In the genomic region with DNA sequence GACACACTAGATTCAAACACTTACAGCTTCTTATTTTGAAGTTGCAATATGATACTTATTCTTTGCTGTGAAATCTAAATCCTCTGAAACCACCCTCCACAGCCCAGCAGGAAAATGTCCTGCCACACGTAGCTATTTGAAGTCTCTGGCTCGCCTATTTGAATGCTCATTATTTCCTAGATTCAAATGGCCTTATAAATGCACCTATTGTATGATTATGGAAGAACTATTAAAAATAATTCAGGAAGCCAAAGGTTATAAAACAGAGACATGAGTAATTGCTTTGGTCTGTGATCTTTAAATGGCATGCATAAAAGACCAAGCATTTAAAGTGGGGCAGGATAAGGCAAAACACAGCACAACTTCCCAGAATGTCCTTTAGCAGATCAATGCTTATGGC, we compare ENCODE assay signal across 17 cellular contexts. TPM values are rescaled to one million over a fixed set of nuclear protein-coding genes. Genes with fewer than 3 reads are reported as not detected.
A peak's percentile ranks its signal among the peaks of the same experiment; 100 is the strongest.
DNase-seq lines count a peak whose midpoint lies in the region; ATAC-seq lines count a peak whose summit lies in the region.
"Had no signal": no experiment of that assay in that cellular context is flagged by ENCODE, and none has a peak within 500 bp of the region (broad histone marks: within the 10 kb centered on the region; RNA-seq: fewer than 3 reads in every experiment).

No MANE protein-coding gene starts in this region.

- CTCF ChIA-PET in activated CD4-positive, alpha-beta memory T cell treated with anti-CD3 and anti-CD28 coated beads, Interleukin-2, amount 10 ng/mL, durations not matched to agents 7 days and 5 days (lab: Charles Lee): no interaction called here

- H3K4me1 Mint-ChIP-seq in activated CD4-positive, alpha-beta memory T cell treated with anti-CD3 and anti-CD28 coated beads, Interleukin-2, amount 10 ng/mL, durations not matched to agents 7 days and 5 days: no peaks in the 10 kb centered on the region
- H3K4me1 Mint-ChIP-seq: CD4-positive, alpha-beta memory T cell had no signal

- intact Hi-C loops in left colon (cut with DNase I, micrococcal nuclease): no loop called here

- POLR2A ChIA-PET in activated CD4-positive, alpha-beta memory T cell treated with anti-CD3 and anti-CD28 coated beads, Interleukin-2, amount 10 ng/mL, durations not matched to agents 7 days and 5 days (lab: Charles Lee): no interaction called here

- in situ Hi-C loops in SK-MEL-5 (cut with HindIII; ENCODE audit: low pct_unique_long_range_greater_than_20kb, low sequenced_read_pairs): no loop called here

- H3K27ac Mint-ChIP-seq in activated CD4-positive, alpha-beta memory T cell treated with anti-CD3 and anti-CD28 coated beads, Interleukin-2, amount 10 ng/mL, durations not matched to agents 7 days and 5 days: no peak overlapping the region
- H3K27ac Mint-ChIP-seq: CD4-positive, alpha-beta memory T cell had no signal

- no peak overlapping the region for H3K4me3 Mint-ChIP-seq in activated CD4-positive, alpha-beta memory T cell treated with anti-CD3 and anti-CD28 coated beads, Interleukin-2, amount 10 ng/mL, durations not matched to agents 7 days and 5 days
- H3K4me3 Mint-ChIP-seq: CD4-positive, alpha-beta memory T cell had no signal

- DNase-seq in COLO829 (ENCODE audit: low spot score) (peak; percentile 82), NCI-H1048 (lab: John Stamatoyannopoulos, UW) (peak; percentile 31), SK-MEL-5 (ENCODE audit: low read depth, low spot score) (peak; percentile 50), left colon (no peak), NCI-H1092 treated with DMSO at 0.1 percent for 48 hours (lab: John Stamatoyannopoulos, UW) (no peak)
- no peak for DNase-seq in activated CD4-positive, alpha-beta memory T cell treated with anti-CD3 and anti-CD28 coated beads, Interleukin-2, amount 10 ng/mL, durations not matched to agents 7 days and 5 days
- DNase-seq: CD4-positive, alpha-beta memory T cell; DMS53; EL; GOT3; NCI-H187 treated with DMSO at 0.1 percent for 48 hours; NCI-H2171 treated with DMSO at 0.1 percent for 48 hours; NCI-H510A treated with DMSO at 0.1 percent for 48 hours had no signal

- no peaks in the 10 kb centered on the region for H3K9me3 Mint-ChIP-seq in activated CD4-positive, alpha-beta memory T cell treated with anti-CD3 and anti-CD28 coated beads, Interleukin-2, amount 10 ng/mL, durations not matched to agents 7 days and 5 days
- H3K9me3 Mint-ChIP-seq: CD4-positive, alpha-beta memory T cell had no signal

- H3K27me3 Mint-ChIP-seq in activated CD4-positive, alpha-beta memory T cell treated with anti-CD3 and anti-CD28 coated beads, Interleukin-2, amount 10 ng/mL, durations not matched to agents 7 days and 5 days: peaks cover 24% of the 10 kb centered on the region

- peak; percentile 4 for ATAC-seq in left colon
- ATAC-seq in GM21526 (IDR thresholded peaks at IDR 0.05; ENCODE audit: low FRiP score, unreplicated experiment): no peak
- ATAC-seq: A549, HCT116, K562 had no signal

- no peaks in the 10 kb centered on the region for H3K36me3 Mint-ChIP-seq in activated CD4-positive, alpha-beta memory T cell treated with anti-CD3 and anti-CD28 coated beads, Interleukin-2, amount 10 ng/mL, durations not matched to agents 7 days and 5 days (ENCODE audit: low read depth)
- H3K36me3 Mint-ChIP-seq: CD4-positive, alpha-beta memory T cell had no signal

RNA-seq across cellular contexts. Expression of gene FBXO28, which starts 26.6 kb away (rescaled TPM):
- 34.2 and 37.3 TPM in 2 replicates for total RNA-seq in SK-MEL-5 (2014; rRNA removed; shearing (Covaris generic))
- 17.9 and 18.8 TPM in 2 replicates for polyA plus RNA-seq in SK-MEL-5 (2015; cell fraction: cytosol; rRNA removed)
- polyA plus RNA-seq in SK-MEL-5 (2015; cell fraction: nucleus; rRNA removed): 14.5 and 15.0 TPM in 2 replicates
- total RNA-seq in left colon: 10 to 100 TPM; 33.2 to 34.0 TPM
- total RNA-seq in activated CD4-positive, alpha-beta memory T cell treated with anti-CD3 and anti-CD28 coated beads, Interleukin-2, amount 10 ng/mL, durations not matched to agents 7 days and 5 days: 10 to 100 TPM; 25.5 to 30.6 TPM

Comparison
In these comparisons a context has a peak if more than half of its experiments do, and no peak if none do; other contexts are left out.
1. DNase-seq: peak in COLO829 (single experiment), NCI-H1048 (single experiment) and SK-MEL-5 (single experiment); none in left colon (0 of 2), activated CD4-positive, alpha-beta memory T cell treated with anti-CD3 and anti-CD28 coated beads, Interleukin-2, amount 10 ng/mL, durations not matched to agents 7 days and 5 days (single experiment) and NCI-H1092 treated with DMSO at 0.1 percent for 48 hours (single experiment).